Comparison of ENCODE assay signal across 17 cellular contexts in the genomic region with DNA sequence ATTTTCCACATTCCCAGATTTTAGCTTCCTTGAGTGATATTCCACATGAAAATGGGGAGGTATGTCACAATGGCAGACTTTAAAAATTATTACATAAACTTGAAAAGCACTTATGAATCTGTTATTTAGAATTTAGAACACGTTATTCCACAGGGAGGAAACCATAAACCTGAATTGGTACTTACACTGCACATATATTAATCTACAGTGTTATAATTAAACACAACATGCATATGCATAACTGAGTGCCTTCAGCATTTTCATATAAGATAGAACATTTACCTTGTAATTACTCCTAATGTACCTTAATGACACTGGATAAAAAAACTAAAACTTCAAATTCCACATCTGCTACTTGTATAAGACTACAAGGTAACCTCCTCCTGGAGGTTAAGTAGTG. TPM values are rescaled to one million over a fixed set of nuclear protein-coding genes. Genes with fewer than 3 reads are reported as not detected.
DNase-seq lines count a peak whose midpoint lies in the region; ATAC-seq, FAIRE-seq and TF ChIP-seq lines count a peak whose summit lies in the region.
"Had no signal": no experiment of that assay in that cellular context is flagged by ENCODE, and none has a peak within 500 bp of the region (broad histone marks: within the 10 kb centered on the region; RNA-seq: fewer than 3 reads in every experiment).

No MANE protein-coding gene starts in this region.

- peaks cover 10% of the 10 kb centered on the region for H3K36me3 ChIP-seq in mammary epithelial cell (ENCODE audit: insufficient read depth, low read length)
- H3K36me3 ChIP-seq in Panc1 (ENCODE audit: control insufficient read depth, insufficient read depth, low read length) = peaks cover 30% of the 10 kb centered on the region
- H3K36me3 ChIP-seq: BLaER1 had no signal

- POLR2A ChIA-PET in MCF 10A (lab: Yijun Ruan, JAX) = interaction anchor here (0.8 to 7.5 kb wide), 8 partner anchors 10 to 123 kb away, joined by 3 to 106 read pairs (median 6); partner anchors contain the start of gene ARHGAP29
- POLR2A ChIA-PET in Panc1 (lab: Charles Lee) = interaction anchor here (0.6 to 1.0 kb wide), 2 partner anchors 9 to 105 kb away, joined by 4 to 6 read pairs; no protein-coding TSS in a partner anchor
- POLR2A ChIA-PET in HEK293T (lab: Yijun Ruan, JAX) = interaction anchor here (2.5 kb wide), 1 partner anchor 10 kb away, joined by 8 read pairs; the partner anchor contains the start of gene ARHGAP29

- no peak overlapping the region for H3K4me3 ChIP-seq in mammary epithelial cell (replicated peaks in 1 of 3; ENCODE audit: insufficient read depth in 1 of 3, low read depth in 2 of 3, low read length in 3 of 3)
- H3K4me3 ChIP-seq in Panc1 (ENCODE audit: low read depth in 2 of 2, low read length in 2 of 2) = peak overlapping the region in 1 of 2 experiments; percentile 4; a peak in 1 of 4 replicates
- H3K4me3 ChIP-seq: BLaER1 had no signal

- H3K4me3 Mint-ChIP-seq in MCF 10A (ENCODE audit: unreplicated experiment) (no peak overlapping the region), mesothelial cell of epicardium (no peak overlapping the region)
- H3K4me3 Mint-ChIP-seq: CD8-positive, alpha-beta memory T cell; IgD-negative memory B cell had no signal

- dilution Hi-C loops in mammary epithelial cell (cut with HindIII; ENCODE audit: low sequenced_read_pairs) = no loop called here

- intact Hi-C loops in MCF 10A (cut with micrococcal nuclease) = no loop called here
- intact Hi-C loops in mammary epithelial cell (cut with micrococcal nuclease) = no loop called here
- intact Hi-C loops in Panc1 (cut with micrococcal nuclease; ENCODE audit: unreplicated experiment) = no loop called here

- H3K9ac ChIP-seq in mammary epithelial cell (ENCODE audit: insufficient read depth, low read length) = no peak overlapping the region
- H3K9ac ChIP-seq: BLaER1 had no signal

- in situ Hi-C loops in mammary epithelial cell (cut with MboI; ENCODE audit: low sequenced_read_pairs in 2 of 2) (loop anchor here in 1 of 2 donors (25.0 kb wide), 1 partner anchor 190 kb away; no protein-coding TSS in a partner anchor), Panc1 (cut with HindIII; ENCODE audit: low pct_unique_long_range_greater_than_20kb, low sequenced_read_pairs) (no loop called here)

- H3K27ac ChIP-seq in mammary epithelial cell (ENCODE audit: insufficient read depth, low read depth, low read length) = no peak overlapping the region
- H3K27ac ChIP-seq in Panc1 (ENCODE audit: low read length) = peak overlapping the region; percentile 98
- H3K27ac ChIP-seq: 22Rv1, BLaER1 had no signal

- ATAC-seq in Panc1 = no peak

- H3K27me3 Mint-ChIP-seq in MCF 10A (ENCODE audit: insufficient read depth, unreplicated experiment) = no peaks in the 10 kb centered on the region
- H3K27me3 Mint-ChIP-seq in mesothelial cell of epicardium (ENCODE audit: low read depth) = no peaks in the 10 kb centered on the region

- 94% methylated on average over 1 of the region's 1 CpG for WGBS in mammary epithelial cell (ENCODE audit: low coverage, missing lambda C conversion rate)

- H3K4me1 Mint-ChIP-seq in MCF 10A (ENCODE audit: insufficient read depth, unreplicated experiment) (peaks cover 39% of the 10 kb centered on the region), mesothelial cell of epicardium (peaks cover 67% of the 10 kb centered on the region)
- H3K4me1 Mint-ChIP-seq: CD8-positive, alpha-beta memory T cell; IgD-negative memory B cell had no signal

- H3K27me3 ChIP-seq in mammary epithelial cell (ENCODE audit: insufficient read depth, low read length) = no peaks in the 10 kb centered on the region
- H3K27me3 ChIP-seq in Panc1 (ENCODE audit: control insufficient read depth, insufficient read depth, low read length) = no peaks in the 10 kb centered on the region
- H3K27me3 ChIP-seq: BLaER1 had no signal

- no peak overlapping the region for H2AFZ ChIP-seq in mammary epithelial cell (ENCODE audit: low read depth, low read length)

- no peak for FAIRE-seq in GM12892 (lab: Jason Lieb, UNC)

- H3K4me2 ChIP-seq in mammary epithelial cell (ENCODE audit: insufficient read depth, low read depth, low read length) = no peak overlapping the region
- H3K4me2 ChIP-seq: BLaER1 had no signal

- H3K36me3 Mint-ChIP-seq in MCF 10A (ENCODE audit: insufficient read depth, unreplicated experiment) = no peaks in the 10 kb centered on the region
- H3K36me3 Mint-ChIP-seq in mesothelial cell of epicardium = peaks cover 2% of the 10 kb centered on the region
- H3K36me3 Mint-ChIP-seq: CD8-positive, alpha-beta memory T cell; IgD-negative memory B cell had no signal

- BruUV-seq in MCF 10A (replicated peaks; lab: Mats Ljungman, UMichigan) (no TSS peak), mammary epithelial cell (replicated peaks; lab: Mats Ljungman, UMichigan) (no TSS peak), Panc1 (replicated peaks; lab: Mats Ljungman, UMichigan) (TSS peak; percentile 0)

- CTCF ChIA-PET in MCF 10A (lab: Yijun Ruan, JAX) = interaction anchor here (0.6 to 2.9 kb wide), 6 partner anchors 10 to 1932 kb away, joined by 3 to 11 read pairs (median 4); partner anchors contain the start of gene ARHGAP29
- CTCF ChIA-PET in mammary epithelial cell (lab: Charles Lee; ENCODE audit: low non-redundant PET) = no interaction called here
- CTCF ChIA-PET in Panc1 (lab: Charles Lee) = interaction anchor here (0.6 kb wide), 2 partner anchors 16 to 102 kb away, joined by 3 to 4 read pairs; no protein-coding TSS in a partner anchor
- CTCF ChIA-PET in HEK293T (lab: Yijun Ruan, JAX) = interaction anchor here (1.0 to 2.7 kb wide), 2 partner anchors 108 to 182 kb away, joined by 3 to 8 read pairs; no protein-coding TSS in a partner anchor

- DNase-seq in MCF 10A (ENCODE audit: unreplicated experiment) (no peak), mammary epithelial cell (no peak), Panc1 (ENCODE audit: low read depth, low spot score) (no peak), mesothelial cell of epicardium (ENCODE audit: low spot score in 2 of 2, unreplicated experiment in 2 of 2) (no peak), HEK293T (ENCODE audit: extremely low spot score) (no peak), GM12892 (ENCODE audit: insufficient read length) (no peak), NCI-H748 (lab: John Stamatoyannopoulos, UW; ENCODE audit: unreplicated experiment) (no peak)
- no peak for DNase-seq in effector CD8-positive, alpha-beta T cell (lab: John Stamatoyannopoulos, UW)
- DNase-seq: AML-193; Caco-2; CD8-positive, alpha-beta memory T cell; DMS53; GF-D8; H7 had no signal

- H3K9me3 ChIP-seq in mammary epithelial cell (replicated peaks; ENCODE audit: insufficient read depth, low read length) = no peaks in the 10 kb centered on the region
- H3K9me3 ChIP-seq in Panc1 (ENCODE audit: control insufficient read depth, insufficient read depth, low read depth, low read length) = no peaks in the 10 kb centered on the region
- H3K9me3 ChIP-seq: BLaER1, Caco-2 had no signal

- no peaks in the 10 kb centered on the region for H4K20me1 ChIP-seq in mammary epithelial cell (ENCODE audit: insufficient read depth, low read length)

- peak overlapping the region; percentile 49 for H3K27ac Mint-ChIP-seq in MCF 10A (ENCODE audit: low read depth, unreplicated experiment)
- H3K27ac Mint-ChIP-seq in mesothelial cell of epicardium = peak overlapping the region; percentile 72
- H3K27ac Mint-ChIP-seq: CD8-positive, alpha-beta memory T cell; IgD-negative memory B cell had no signal

- TF ChIP-seq CTCF in MCF 10A (IDR thresholded peaks at IDR 0.05; ENCODE audit: unreplicated experiment) (no peak), mammary epithelial cell (conservative IDR thresholded peaks at IDR 0.05 in 1 of 2, IDR thresholded peaks at IDR 0.05 in 1 of 2; ENCODE audit: extremely low read depth in 1 of 2, insufficient read depth in 1 of 2, low read depth in 1 of 2, low read length in 2 of 2) (no peak), Panc1 (IDR thresholded peaks at IDR 0.05) (no peak), mesothelial cell of epicardium (IDR thresholded peaks at IDR 0.05; ENCODE audit: unreplicated experiment) (no peak)

- no peak for TF ChIP-seq POLR2A in GM12892 (IDR thresholded peaks at IDR 0.05; ENCODE audit: low read depth, low read length)

- H3K79me2 ChIP-seq in mammary epithelial cell (ENCODE audit: insufficient read depth, low read length) = peaks cover 94% of the 10 kb centered on the region

- H3K4me1 ChIP-seq in mammary epithelial cell (ENCODE audit: insufficient read depth, low read length) = peaks cover 16% of the 10 kb centered on the region
- H3K4me1 ChIP-seq in Panc1 (ENCODE audit: control insufficient read depth, insufficient read depth, low read length) = peaks cover 78% of the 10 kb centered on the region
- H3K4me1 ChIP-seq: BLaER1 had no signal

- H3K9me3 Mint-ChIP-seq in MCF 10A (ENCODE audit: unreplicated experiment) (no peaks in the 10 kb centered on the region), mesothelial cell of epicardium (no peaks in the 10 kb centered on the region)
- H3K9me3 Mint-ChIP-seq: CD8-positive, alpha-beta memory T cell; IgD-negative memory B cell had no signal

TF ChIP-seq in HEK293T, 16 proteins besides CTCF, POLR2A, EP300 and RAD21 (continues in another document):
- TF ChIP-seq CTBP1 (IDR thresholded peaks at IDR 0.05; ENCODE audit: borderline replicate concordance) = no peak
- TF ChIP-seq NFRKB (IDR thresholded peaks at IDR 0.05) = no peak
- no peak for TF ChIP-seq ZNF384 (IDR thresholded peaks at IDR 0.05)
- TF ChIP-seq L3MBTL2 (conservative IDR thresholded peaks at IDR 0.05) = no peak
- TF ChIP-seq TARDBP (IDR thresholded peaks at IDR 0.05) = no peak
- TF ChIP-seq FOXA1 (IDR thresholded peaks at IDR 0.05) = no peak
- no peak for TF ChIP-seq SP1 (IDR thresholded peaks at IDR 0.05)
- TF ChIP-seq HDGF (IDR thresholded peaks at IDR 0.05; ENCODE audit: borderline replicate concordance) = no peak
- TF ChIP-seq FOXM1 (IDR thresholded peaks at IDR 0.05; ENCODE audit: borderline replicate concordance) = no peak
- no peak for TF ChIP-seq LEF1 (IDR thresholded peaks at IDR 0.05; ENCODE audit: borderline replicate concordance)
- TF ChIP-seq, protein P1, sequence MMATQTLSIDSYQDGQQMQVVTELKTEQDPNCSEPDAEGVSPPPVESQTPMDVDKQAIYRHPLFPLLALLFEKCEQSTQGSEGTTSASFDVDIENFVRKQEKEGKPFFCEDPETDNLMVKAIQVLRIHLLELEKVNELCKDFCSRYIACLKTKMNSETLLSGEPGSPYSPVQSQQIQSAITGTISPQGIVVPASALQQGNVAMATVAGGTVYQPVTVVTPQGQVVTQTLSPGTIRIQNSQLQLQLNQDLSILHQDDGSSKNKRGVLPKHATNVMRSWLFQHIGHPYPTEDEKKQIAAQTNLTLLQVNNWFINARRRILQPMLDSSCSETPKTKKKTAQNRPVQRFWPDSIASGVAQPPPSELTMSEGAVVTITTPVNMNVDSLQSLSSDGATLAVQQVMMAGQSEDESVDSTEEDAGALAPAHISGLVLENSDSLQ (IDR thresholded peaks at IDR 0.05) = no peak
- no peak for TF ChIP-seq FOXK2 (IDR thresholded peaks at IDR 0.05)

RNA-seq across cellular contexts. Expression of gene ARHGAP29, which starts 9.8 kb away (rescaled TPM):
- 38.6 and 46.7 TPM in 2 replicates for total RNA-seq in MCF 10A (2022)
- total RNA-seq in mammary epithelial cell = 100 to 1,000 TPM in 1 of 2 donors, 10 to 100 TPM in 1; 54.7 to 100 TPM
- 44.6 TPM for polyA plus RNA-seq in mammary epithelial cell
- polyA minus RNA-seq in mammary epithelial cell = 47.1 TPM
- 197 TPM for total RNA-seq in Panc1 (2021; ENCODE audit: unreplicated experiment)
- 64.8 TPM for polyA plus RNA-seq in Panc1 (2012; ENCODE audit: insufficient read length)
- 110 to 115 TPM (median 114 TPM) in 3 replicates for total RNA-seq in mesothelial cell of epicardium
- 0.34 TPM for polyA plus RNA-seq in GM12892 (2012; ENCODE audit: missing spikeins)
- total RNA-seq: CD8-positive, alpha-beta memory T cell had no signal
- polyA plus RNA-seq: CD8-positive, alpha-beta memory T cell; IgD-negative memory B cell had no signal
